In the genomic region with DNA sequence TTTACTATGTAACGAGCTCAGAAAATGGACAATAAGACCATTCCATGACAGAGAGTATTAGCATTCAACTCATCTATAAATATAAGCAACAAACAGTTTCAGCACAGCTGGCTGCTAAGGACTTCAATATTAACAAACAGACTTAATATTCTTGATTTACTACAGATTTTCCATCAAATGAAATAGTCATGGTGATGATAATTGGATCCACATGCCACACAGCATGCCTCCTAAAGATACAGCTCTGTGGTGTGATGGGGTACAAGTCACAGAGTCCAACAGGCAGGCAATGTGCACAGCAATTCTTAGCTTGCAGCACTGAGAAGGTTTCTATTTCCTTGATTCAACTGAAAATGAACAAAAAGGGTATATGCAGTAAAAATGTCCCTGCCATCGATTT, we compare ENCODE assay signal across 1 cellular context.
TF ChIP-seq lines count a peak whose summit lies in the region.

No MANE protein-coding gene starts in this region.

TF ChIP-seq in SK-N-SH, 30 proteins besides CTCF, POLR2A, EP300 and RAD21 (continued from another document):
- TF ChIP-seq, protein P1, sequence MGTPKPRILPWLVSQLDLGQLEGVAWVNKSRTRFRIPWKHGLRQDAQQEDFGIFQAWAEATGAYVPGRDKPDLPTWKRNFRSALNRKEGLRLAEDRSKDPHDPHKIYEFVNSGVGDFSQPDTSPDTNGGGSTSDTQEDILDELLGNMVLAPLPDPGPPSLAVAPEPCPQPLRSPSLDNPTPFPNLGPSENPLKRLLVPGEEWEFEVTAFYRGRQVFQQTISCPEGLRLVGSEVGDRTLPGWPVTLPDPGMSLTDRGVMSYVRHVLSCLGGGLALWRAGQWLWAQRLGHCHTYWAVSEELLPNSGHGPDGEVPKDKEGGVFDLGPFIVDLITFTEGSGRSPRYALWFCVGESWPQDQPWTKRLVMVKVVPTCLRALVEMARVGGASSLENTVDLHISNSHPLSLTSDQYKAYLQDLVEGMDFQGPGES (IDR thresholded peaks at IDR 0.05; ENCODE audit: low read depth, low read length) = no peak
- TF ChIP-seq, protein P2, sequence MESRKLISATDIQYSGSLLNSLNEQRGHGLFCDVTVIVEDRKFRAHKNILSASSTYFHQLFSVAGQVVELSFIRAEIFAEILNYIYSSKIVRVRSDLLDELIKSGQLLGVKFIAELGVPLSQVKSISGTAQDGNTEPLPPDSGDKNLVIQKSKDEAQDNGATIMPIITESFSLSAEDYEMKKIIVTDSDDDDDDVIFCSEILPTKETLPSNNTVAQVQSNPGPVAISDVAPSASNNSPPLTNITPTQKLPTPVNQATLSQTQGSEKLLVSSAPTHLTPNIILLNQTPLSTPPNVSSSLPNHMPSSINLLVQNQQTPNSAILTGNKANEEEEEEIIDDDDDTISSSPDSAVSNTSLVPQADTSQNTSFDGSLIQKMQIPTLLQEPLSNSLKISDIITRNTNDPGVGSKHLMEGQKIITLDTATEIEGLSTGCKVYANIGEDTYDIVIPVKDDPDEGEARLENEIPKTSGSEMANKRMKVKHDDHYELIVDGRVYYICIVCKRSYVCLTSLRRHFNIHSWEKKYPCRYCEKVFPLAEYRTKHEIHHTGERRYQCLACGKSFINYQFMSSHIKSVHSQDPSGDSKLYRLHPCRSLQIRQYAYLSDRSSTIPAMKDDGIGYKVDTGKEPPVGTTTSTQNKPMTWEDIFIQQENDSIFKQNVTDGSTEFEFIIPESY (IDR thresholded peaks at IDR 0.05; ENCODE audit: borderline replicate concordance, low read depth) = no peak
- TF ChIP-seq, protein P3, sequence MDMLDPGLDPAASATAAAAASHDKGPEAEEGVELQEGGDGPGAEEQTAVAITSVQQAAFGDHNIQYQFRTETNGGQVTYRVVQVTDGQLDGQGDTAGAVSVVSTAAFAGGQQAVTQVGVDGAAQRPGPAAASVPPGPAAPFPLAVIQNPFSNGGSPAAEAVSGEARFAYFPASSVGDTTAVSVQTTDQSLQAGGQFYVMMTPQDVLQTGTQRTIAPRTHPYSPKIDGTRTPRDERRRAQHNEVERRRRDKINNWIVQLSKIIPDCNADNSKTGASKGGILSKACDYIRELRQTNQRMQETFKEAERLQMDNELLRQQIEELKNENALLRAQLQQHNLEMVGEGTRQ (IDR thresholded peaks at IDR 0.05; ENCODE audit: borderline replicate concordance, low read depth, low read length) = no peak
- TF ChIP-seq MXI1 (IDR thresholded peaks at IDR 0.05; ENCODE audit: low read depth, low read length) (peak; percentile 56; the same call in 1 of the 2 replicates), GABPA (IDR thresholded peaks at IDR 0.05; ENCODE audit: low read depth) (no peak), TEAD4 (IDR thresholded peaks at IDR 0.05; ENCODE audit: borderline replicate concordance, insufficient read depth) (no peak), RXRA (IDR thresholded peaks at IDR 0.05; ENCODE audit: borderline replicate concordance, low read depth) (no peak), FOXM1 (IDR thresholded peaks at IDR 0.05; ENCODE audit: low read depth) (no peak), JUND (IDR thresholded peaks at IDR 0.05) (no peak), SMC3 (IDR thresholded peaks at IDR 0.05; ENCODE audit: low read depth, low read length) (no peak)
- TF ChIP-seq, protein P4, sequence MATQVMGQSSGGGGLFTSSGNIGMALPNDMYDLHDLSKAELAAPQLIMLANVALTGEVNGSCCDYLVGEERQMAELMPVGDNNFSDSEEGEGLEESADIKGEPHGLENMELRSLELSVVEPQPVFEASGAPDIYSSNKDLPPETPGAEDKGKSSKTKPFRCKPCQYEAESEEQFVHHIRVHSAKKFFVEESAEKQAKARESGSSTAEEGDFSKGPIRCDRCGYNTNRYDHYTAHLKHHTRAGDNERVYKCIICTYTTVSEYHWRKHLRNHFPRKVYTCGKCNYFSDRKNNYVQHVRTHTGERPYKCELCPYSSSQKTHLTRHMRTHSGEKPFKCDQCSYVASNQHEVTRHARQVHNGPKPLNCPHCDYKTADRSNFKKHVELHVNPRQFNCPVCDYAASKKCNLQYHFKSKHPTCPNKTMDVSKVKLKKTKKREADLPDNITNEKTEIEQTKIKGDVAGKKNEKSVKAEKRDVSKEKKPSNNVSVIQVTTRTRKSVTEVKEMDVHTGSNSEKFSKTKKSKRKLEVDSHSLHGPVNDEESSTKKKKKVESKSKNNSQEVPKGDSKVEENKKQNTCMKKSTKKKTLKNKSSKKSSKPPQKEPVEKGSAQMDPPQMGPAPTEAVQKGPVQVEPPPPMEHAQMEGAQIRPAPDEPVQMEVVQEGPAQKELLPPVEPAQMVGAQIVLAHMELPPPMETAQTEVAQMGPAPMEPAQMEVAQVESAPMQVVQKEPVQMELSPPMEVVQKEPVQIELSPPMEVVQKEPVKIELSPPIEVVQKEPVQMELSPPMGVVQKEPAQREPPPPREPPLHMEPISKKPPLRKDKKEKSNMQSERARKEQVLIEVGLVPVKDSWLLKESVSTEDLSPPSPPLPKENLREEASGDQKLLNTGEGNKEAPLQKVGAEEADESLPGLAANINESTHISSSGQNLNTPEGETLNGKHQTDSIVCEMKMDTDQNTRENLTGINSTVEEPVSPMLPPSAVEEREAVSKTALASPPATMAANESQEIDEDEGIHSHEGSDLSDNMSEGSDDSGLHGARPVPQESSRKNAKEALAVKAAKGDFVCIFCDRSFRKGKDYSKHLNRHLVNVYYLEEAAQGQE (IDR thresholded peaks at IDR 0.05; ENCODE audit: low read depth, low read length) = no peak
